In the genomic region with DNA sequence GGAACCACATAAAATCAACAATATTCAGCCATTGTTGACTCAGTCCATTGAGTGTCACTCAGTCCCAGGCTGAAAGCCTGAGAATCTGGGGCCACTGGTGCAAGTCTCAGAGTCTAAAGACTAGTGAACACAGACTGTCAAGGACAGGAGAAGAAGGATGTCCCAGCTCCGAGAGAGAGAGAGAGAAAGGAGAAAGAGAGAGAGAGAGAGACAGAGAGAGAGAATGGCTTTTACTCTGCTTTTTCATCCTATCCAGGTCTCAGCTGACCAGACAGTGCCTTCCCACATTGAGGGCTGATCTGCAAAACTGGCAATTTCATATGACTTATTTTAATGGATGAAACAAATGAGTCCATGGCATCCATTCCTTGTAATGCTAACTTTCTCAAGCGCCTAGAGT, we compare ENCODE assay signal across 8 cellular contexts.
"Had no signal": no experiment of that assay in that cellular context is flagged by ENCODE, and none has a peak within 500 bp of the region (broad histone marks: within the 10 kb centered on the region; RNA-seq: fewer than 3 reads in every experiment).

No MANE protein-coding gene starts in this region.

- H3K4me3 Mint-ChIP-seq: GM23338, H9, HFFc6 had no signal

- H3K4me1 ChIP-seq: HAP-1 had no signal

- H3K9me3 Mint-ChIP-seq: GM23338, H9 had no signal

- H3K27ac ChIP-seq: GM23248 had no signal

- H3K4me1 Mint-ChIP-seq: GM23338 had no signal

- H3K27ac Mint-ChIP-seq: GM23338, H9, HFFc6 had no signal

- DNase-seq: GM23248, GOT3, H7, H9, HCEC 1CT, HFFc6 had no signal

- H3K9me3 ChIP-seq: HAP-1 had no signal

- H3K36me3 ChIP-seq: HAP-1 had no signal

- H3K4me3 ChIP-seq: GM23248, GM23338, HAP-1 had no signal
